ENCODE assay signal across 14 cellular contexts in genomic region chr9:11871832-11872231, GRCh38.
DNase-seq lines count a peak whose midpoint lies in the region; ATAC-seq lines count a peak whose summit lies in the region.
"Had no signal": no experiment of that assay in that cellular context is flagged by ENCODE, and none has a peak within 500 bp of the region (broad histone marks: within the 10 kb centered on the region; RNA-seq: fewer than 3 reads in every experiment).

No MANE protein-coding gene starts in this region.

- no peak for ATAC-seq in GM18517 (IDR thresholded peaks at IDR 0.05; ENCODE audit: unreplicated experiment)
- ATAC-seq in GM21737 (IDR thresholded peaks at IDR 0.05; ENCODE audit: unreplicated experiment), result no peak

- DNase-seq in NCI-H82 (lab: John Stamatoyannopoulos, UW), result peak; percentile 10
- DNase-seq in NCI-H82 treated with DMSO at 0.1 percent for 48 hours (lab: John Stamatoyannopoulos, UW; ENCODE audit: unreplicated experiment), result no peak
- DNase-seq in NCI-H1105 (lab: John Stamatoyannopoulos, UW), result peak; percentile 85
- peak; percentile 88 for DNase-seq in NCI-H748 (lab: John Stamatoyannopoulos, UW; ENCODE audit: unreplicated experiment)
- peak; percentile 51 for DNase-seq in retina
- DNase-seq in activated CD4-positive, alpha-beta T cell treated with anti-CD3 and anti-CD28 coated beads for 48 hours, result no peak
- DNase-seq: Caco-2, DMS79 treated with DMSO at 0.1 percent for 48 hours, GM23248, MV-4-11, NCI-H345, OCI-M1 had no signal

Comparison
In these comparisons a context has a peak if more than half of its experiments do, and no peak if none do; other contexts are left out.
1. DNase-seq: peak in NCI-H82 (single experiment), NCI-H1105 (single experiment), NCI-H748 (single experiment) and retina (single experiment); none in NCI-H82 treated with DMSO at 0.1 percent for 48 hours (single experiment) and activated CD4-positive, alpha-beta T cell treated with anti-CD3 and anti-CD28 coated beads for 48 hours (single experiment).